In the genomic region with DNA sequence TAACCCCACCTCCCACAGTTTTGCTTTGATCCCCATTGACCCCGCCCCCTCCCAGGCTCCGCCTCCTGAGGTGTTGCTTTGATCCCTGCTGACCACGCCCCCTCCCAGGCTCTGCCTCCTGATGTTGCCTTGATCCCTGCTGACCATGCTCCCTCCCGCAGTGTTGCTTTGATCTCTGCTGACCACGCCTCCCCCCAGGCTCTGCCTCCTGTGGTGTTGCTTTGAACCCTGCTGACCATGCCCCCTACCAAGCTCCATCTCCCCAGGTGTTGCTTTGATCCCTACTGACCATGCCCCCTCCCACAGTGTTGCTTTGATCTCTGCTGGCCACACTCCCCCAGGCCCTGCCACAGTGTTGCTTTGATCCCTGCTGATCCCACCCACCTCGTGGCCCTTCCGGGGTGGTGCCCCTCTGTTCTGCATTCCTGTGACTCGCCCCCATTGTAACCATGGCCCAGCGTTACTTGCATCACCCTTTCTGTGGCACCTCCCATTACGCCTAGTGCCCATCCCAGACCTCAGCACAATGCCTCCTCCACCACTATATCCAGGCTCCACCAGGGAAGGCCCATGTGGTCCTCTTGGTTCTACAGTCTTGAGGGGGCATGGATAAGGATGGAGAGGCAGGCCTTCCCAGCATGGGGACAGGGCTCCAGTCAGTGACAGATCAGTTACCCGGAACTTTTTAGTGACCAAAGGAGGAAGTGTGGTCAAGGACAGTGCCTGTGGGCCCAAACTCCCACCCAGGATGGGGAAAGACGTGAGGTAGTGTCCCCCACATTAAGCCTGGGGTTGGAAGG, we compare ENCODE assay signal across 1 cellular context.
TF ChIP-seq lines count a peak whose summit lies in the region.

No MANE protein-coding gene starts in this region.

TF ChIP-seq in HepG2, 621 proteins besides CTCF, POLR2A, EP300 and RAD21 (continued from another document and continues in another):
- TF ChIP-seq, protein P1, sequence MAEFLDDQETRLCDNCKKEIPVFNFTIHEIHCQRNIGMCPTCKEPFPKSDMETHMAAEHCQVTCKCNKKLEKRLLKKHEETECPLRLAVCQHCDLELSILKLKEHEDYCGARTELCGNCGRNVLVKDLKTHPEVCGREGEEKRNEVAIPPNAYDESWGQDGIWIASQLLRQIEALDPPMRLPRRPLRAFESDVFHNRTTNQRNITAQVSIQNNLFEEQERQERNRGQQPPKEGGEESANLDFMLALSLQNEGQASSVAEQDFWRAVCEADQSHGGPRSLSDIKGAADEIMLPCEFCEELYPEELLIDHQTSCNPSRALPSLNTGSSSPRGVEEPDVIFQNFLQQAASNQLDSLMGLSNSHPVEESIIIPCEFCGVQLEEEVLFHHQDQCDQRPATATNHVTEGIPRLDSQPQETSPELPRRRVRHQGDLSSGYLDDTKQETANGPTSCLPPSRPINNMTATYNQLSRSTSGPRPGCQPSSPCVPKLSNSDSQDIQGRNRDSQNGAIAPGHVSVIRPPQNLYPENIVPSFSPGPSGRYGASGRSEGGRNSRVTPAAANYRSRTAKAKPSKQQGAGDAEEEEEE (CRISPR knock-in tag; IDR thresholded peaks at IDR 0.05; ENCODE audit: borderline replicate concordance): peak; percentile 83; the same call in 1 of the 2 replicates
- TF ChIP-seq, protein P2, sequence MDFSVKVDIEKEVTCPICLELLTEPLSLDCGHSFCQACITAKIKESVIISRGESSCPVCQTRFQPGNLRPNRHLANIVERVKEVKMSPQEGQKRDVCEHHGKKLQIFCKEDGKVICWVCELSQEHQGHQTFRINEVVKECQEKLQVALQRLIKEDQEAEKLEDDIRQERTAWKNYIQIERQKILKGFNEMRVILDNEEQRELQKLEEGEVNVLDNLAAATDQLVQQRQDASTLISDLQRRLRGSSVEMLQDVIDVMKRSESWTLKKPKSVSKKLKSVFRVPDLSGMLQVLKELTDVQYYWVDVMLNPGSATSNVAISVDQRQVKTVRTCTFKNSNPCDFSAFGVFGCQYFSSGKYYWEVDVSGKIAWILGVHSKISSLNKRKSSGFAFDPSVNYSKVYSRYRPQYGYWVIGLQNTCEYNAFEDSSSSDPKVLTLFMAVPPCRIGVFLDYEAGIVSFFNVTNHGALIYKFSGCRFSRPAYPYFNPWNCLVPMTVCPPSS (IDR thresholded peaks at IDR 0.05): no peak
- no peak; the same call in 1 of the 2 replicates for TF ChIP-seq ZNF441 (CRISPR knock-in tag; IDR thresholded peaks at IDR 0.05; ENCODE audit: borderline replicate concordance)
- TF ChIP-seq, protein P3, sequence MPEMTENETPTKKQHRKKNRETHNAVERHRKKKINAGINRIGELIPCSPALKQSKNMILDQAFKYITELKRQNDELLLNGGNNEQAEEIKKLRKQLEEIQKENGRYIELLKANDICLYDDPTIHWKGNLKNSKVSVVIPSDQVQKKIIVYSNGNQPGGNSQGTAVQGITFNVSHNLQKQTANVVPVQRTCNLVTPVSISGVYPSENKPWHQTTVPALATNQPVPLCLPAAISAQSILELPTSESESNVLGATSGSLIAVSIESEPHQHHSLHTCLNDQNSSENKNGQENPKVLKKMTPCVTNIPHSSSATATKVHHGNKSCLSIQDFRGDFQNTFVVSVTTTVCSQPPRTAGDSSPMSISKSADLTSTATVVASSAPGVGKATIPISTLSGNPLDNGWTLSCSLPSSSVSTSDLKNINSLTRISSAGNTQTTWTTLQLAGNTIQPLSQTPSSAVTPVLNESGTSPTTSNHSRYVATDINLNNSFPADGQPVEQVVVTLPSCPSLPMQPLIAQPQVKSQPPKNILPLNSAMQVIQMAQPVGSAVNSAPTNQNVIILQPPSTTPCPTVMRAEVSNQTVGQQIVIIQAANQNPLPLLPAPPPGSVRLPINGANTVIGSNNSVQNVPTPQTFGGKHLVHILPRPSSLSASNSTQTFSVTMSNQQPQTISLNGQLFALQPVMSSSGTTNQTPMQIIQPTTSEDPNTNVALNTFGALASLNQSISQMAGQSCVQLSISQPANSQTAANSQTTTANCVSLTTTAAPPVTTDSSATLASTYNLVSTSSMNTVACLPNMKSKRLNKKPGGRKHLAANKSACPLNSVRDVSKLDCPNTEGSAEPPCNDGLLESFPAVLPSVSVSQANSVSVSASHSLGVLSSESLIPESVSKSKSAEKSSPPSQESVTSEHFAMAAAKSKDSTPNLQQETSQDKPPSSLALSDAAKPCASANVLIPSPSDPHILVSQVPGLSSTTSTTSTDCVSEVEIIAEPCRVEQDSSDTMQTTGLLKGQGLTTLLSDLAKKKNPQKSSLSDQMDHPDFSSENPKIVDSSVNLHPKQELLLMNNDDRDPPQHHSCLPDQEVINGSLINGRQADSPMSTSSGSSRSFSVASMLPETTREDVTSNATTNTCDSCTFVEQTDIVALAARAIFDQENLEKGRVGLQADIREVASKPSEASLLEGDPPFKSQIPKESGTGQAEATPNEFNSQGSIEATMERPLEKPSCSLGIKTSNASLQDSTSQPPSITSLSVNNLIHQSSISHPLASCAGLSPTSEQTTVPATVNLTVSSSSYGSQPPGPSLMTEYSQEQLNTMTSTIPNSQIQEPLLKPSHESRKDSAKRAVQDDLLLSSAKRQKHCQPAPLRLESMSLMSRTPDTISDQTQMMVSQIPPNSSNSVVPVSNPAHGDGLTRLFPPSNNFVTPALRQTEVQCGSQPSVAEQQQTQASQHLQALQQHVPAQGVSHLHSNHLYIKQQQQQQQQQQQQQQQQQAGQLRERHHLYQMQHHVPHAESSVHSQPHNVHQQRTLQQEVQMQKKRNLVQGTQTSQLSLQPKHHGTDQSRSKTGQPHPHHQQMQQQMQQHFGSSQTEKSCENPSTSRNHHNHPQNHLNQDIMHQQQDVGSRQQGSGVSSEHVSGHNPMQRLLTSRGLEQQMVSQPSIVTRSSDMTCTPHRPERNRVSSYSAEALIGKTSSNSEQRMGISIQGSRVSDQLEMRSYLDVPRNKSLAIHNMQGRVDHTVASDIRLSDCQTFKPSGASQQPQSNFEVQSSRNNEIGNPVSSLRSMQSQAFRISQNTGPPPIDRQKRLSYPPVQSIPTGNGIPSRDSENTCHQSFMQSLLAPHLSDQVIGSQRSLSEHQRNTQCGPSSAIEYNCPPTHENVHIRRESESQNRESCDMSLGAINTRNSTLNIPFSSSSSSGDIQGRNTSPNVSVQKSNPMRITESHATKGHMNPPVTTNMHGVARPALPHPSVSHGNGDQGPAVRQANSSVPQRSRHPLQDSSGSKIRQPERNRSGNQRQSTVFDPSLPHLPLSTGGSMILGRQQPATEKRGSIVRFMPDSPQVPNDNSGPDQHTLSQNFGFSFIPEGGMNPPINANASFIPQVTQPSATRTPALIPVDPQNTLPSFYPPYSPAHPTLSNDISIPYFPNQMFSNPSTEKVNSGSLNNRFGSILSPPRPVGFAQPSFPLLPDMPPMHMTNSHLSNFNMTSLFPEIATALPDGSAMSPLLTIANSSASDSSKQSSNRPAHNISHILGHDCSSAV (CRISPR knock-in tag; IDR thresholded peaks at IDR 0.05; ENCODE audit: borderline replicate concordance): no peak
- no peak for TF ChIP-seq CCDC6 (CRISPR knock-in tag; IDR thresholded peaks at IDR 0.05)
- peak; percentile 56 for TF ChIP-seq HNF4G (IDR thresholded peaks at IDR 0.05; ENCODE audit: borderline replicate concordance, low read depth, low read length)
- peak; percentile 92 for TF ChIP-seq HNF4G (CRISPR knock-in tag; IDR thresholded peaks at IDR 0.05; ENCODE audit: borderline replicate concordance, low read depth)
- TF ChIP-seq, protein P4, sequence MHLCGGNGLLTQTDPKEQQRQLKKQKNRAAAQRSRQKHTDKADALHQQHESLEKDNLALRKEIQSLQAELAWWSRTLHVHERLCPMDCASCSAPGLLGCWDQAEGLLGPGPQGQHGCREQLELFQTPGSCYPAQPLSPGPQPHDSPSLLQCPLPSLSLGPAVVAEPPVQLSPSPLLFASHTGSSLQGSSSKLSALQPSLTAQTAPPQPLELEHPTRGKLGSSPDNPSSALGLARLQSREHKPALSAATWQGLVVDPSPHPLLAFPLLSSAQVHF (CRISPR knock-in tag; IDR thresholded peaks at IDR 0.05): no peak
- TF ChIP-seq MAFK (conservative IDR thresholded peaks at IDR 0.05 in 1 of 2, IDR thresholded peaks at IDR 0.05 in 1 of 2; ENCODE audit: low read length in 2 of 2): peak; percentile 23 to 34; a peak in 1 of 4 replicates
- TF ChIP-seq, protein P5, sequence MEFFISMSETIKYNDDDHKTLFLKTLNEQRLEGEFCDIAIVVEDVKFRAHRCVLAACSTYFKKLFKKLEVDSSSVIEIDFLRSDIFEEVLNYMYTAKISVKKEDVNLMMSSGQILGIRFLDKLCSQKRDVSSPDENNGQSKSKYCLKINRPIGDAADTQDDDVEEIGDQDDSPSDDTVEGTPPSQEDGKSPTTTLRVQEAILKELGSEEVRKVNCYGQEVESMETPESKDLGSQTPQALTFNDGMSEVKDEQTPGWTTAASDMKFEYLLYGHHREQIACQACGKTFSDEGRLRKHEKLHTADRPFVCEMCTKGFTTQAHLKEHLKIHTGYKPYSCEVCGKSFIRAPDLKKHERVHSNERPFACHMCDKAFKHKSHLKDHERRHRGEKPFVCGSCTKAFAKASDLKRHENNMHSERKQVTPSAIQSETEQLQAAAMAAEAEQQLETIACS (CRISPR knock-in tag; IDR thresholded peaks at IDR 0.05): no peak
- peak; percentile 96 for TF ChIP-seq ZBTB3 (CRISPR knock-in tag; IDR thresholded peaks at IDR 0.05; ENCODE audit: borderline replicate concordance, low read depth)
- TF ChIP-seq RELA (CRISPR knock-in tag; IDR thresholded peaks at IDR 0.05): no peak
- no peak for TF ChIP-seq RFX3 (CRISPR knock-in tag; IDR thresholded peaks at IDR 0.05)
- peak; percentile 96 for TF ChIP-seq SOX5 (CRISPR knock-in tag; IDR thresholded peaks at IDR 0.05; ENCODE audit: borderline replicate concordance)
- no peak for TF ChIP-seq ZNF572 (CRISPR knock-in tag; IDR thresholded peaks at IDR 0.05)
- peak; percentile 36; the same call in 1 of the 2 replicates for TF ChIP-seq ATF7 (IDR thresholded peaks at IDR 0.05)
- peak; percentile 97 for TF ChIP-seq ATF7 (CRISPR knock-in tag; IDR thresholded peaks at IDR 0.05)
- peak; percentile 98 for TF ChIP-seq ZNF296 (CRISPR knock-in tag; conservative IDR thresholded peaks at IDR 0.05)
- peak; percentile 91 for TF ChIP-seq CHD4 (IDR thresholded peaks at IDR 0.05; ENCODE audit: borderline replicate concordance, low read length)
- TF ChIP-seq RORA (CRISPR knock-in tag; IDR thresholded peaks at IDR 0.05): no peak
- TF ChIP-seq MTF2 (CRISPR knock-in tag; IDR thresholded peaks at IDR 0.05; ENCODE audit: borderline replicate concordance): peak; percentile 74; the same call in 1 of the 2 replicates
- TF ChIP-seq, protein P6, sequence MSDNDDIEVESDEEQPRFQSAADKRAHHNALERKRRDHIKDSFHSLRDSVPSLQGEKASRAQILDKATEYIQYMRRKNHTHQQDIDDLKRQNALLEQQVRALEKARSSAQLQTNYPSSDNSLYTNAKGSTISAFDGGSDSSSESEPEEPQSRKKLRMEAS (IDR thresholded peaks at IDR 0.05): no peak
- peak; percentile 99 for TF ChIP-seq MTA1 (CRISPR knock-in tag; IDR thresholded peaks at IDR 0.05; ENCODE audit: borderline replicate concordance)
- no peak for TF ChIP-seq NCOA5 (CRISPR knock-in tag; IDR thresholded peaks at IDR 0.05)
- TF ChIP-seq IKZF1 (IDR thresholded peaks at IDR 0.05): no peak
- TF ChIP-seq, protein P7, sequence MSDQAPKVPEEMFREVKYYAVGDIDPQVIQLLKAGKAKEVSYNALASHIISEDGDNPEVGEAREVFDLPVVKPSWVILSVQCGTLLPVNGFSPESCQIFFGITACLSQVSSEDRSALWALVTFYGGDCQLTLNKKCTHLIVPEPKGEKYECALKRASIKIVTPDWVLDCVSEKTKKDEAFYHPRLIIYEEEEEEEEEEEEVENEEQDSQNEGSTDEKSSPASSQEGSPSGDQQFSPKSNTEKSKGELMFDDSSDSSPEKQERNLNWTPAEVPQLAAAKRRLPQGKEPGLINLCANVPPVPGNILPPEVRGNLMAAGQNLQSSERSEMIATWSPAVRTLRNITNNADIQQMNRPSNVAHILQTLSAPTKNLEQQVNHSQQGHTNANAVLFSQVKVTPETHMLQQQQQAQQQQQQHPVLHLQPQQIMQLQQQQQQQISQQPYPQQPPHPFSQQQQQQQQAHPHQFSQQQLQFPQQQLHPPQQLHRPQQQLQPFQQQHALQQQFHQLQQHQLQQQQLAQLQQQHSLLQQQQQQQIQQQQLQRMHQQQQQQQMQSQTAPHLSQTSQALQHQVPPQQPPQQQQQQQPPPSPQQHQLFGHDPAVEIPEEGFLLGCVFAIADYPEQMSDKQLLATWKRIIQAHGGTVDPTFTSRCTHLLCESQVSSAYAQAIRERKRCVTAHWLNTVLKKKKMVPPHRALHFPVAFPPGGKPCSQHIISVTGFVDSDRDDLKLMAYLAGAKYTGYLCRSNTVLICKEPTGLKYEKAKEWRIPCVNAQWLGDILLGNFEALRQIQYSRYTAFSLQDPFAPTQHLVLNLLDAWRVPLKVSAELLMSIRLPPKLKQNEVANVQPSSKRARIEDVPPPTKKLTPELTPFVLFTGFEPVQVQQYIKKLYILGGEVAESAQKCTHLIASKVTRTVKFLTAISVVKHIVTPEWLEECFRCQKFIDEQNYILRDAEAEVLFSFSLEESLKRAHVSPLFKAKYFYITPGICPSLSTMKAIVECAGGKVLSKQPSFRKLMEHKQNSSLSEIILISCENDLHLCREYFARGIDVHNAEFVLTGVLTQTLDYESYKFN (CRISPR knock-in tag; conservative IDR thresholded peaks at IDR 0.05): peak; percentile 100
- peak; percentile 100 for TF ChIP-seq MED8 (CRISPR knock-in tag; IDR thresholded peaks at IDR 0.05; ENCODE audit: insufficient replicate concordance)
- TF ChIP-seq ZNF772 (CRISPR knock-in tag; IDR thresholded peaks at IDR 0.05): peak; percentile 96; the same call in 1 of the 2 replicates
- TF ChIP-seq ZNF781 (CRISPR knock-in tag; IDR thresholded peaks at IDR 0.05; ENCODE audit: borderline replicate concordance, not compliant biosample characterization): peak; percentile 51
- 0 out of 2 replicates have a peak, but pooled peaks have one; percentile 56 for TF ChIP-seq TOPORS (CRISPR knock-in tag; IDR thresholded peaks at IDR 0.05)
